ENCODE assay signal across 8 cellular contexts in the genomic region with DNA sequence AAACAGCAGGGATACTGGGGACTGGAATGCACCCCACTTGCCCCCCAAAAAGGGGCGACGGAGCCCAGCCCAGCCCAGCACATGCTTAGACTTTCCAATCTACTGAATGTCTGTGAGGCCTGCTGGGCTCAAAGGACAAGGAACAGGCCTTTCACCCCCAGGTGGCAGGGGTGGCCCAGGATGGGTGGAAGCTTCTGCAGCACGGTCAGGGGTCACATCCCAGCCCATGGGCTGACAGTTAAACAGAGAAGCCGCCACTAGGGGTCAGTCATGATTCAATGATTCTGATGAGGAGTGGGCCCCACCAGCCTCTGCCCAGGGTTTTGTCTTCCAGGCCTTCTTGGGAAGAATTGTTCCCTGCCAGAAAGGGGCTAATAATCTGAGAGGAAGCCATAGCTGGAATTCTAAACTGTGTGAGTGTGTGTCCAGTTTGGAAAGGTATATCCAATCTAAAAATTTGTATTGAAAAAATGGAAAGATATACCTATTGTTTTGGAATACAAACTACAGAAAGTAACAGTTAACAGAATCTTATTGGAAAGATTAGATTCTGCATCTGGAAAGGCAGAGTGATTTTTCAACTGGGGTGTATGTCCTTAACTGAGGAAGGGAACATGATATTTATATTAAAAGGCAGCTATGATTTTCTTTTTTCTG. TPM values are rescaled to one million over a fixed set of nuclear protein-coding genes. Genes with fewer than 3 reads are reported as not detected.
DNase-seq lines count a peak whose midpoint lies in the region; ATAC-seq and TF ChIP-seq lines count a peak whose summit lies in the region.

No MANE protein-coding gene starts in this region.

- peak in 1 of 2 experiments; percentile 44; a peak in 1 of 4 replicates for TF ChIP-seq EP300 in SK-N-SH (IDR thresholded peaks at IDR 0.05; ENCODE audit: borderline replicate concordance in 1 of 2, low read depth in 1 of 2, low read length in 1 of 2)

- POLR2A ChIA-PET in SK-N-SH (lab: Yijun Ruan, JAX): interaction anchor here (1.4 to 8.9 kb wide), 10 partner anchors 13 to 112 kb away, joined by 4 to 191 read pairs (median 10); partner anchors contain the start of genes CHRNA3 and CHRNA5

- H4K20me1 ChIP-seq in Loucy (ENCODE audit: insufficient read depth, low read length, poor library complexity, severe bottlenecking) (no peaks in the 10 kb centered on the region), SK-N-SH (ENCODE audit: insufficient read depth) (no peaks in the 10 kb centered on the region)

- H3K4me3 ChIP-seq in Loucy (ENCODE audit: low read length, poor library complexity, severe bottlenecking): no peak overlapping the region
- peak overlapping the region in 1 of 2 experiments; percentile 40; a peak in 1 of 4 replicates for H3K4me3 ChIP-seq in SK-N-SH (ENCODE audit: low read depth in 2 of 2, low read length in 1 of 2)
- H3K4me3 ChIP-seq in left lung: no peak overlapping the region

- peak overlapping the region in 4 of 5 experiments; percentile 56 to 80 (median 56) for H3K4me3 Mint-ChIP-seq in brain
- H3K4me3 Mint-ChIP-seq in stimulated activated memory B cell treated with anti-CD40 and anti-IgM and Interleukin-4, amounts not matched to agents 10 μg/mL and 1 μg/mL and 100 μg/mL, for 72 hours: no peak overlapping the region

- 67% methylated on average over 3 of the region's 4 CpGs for WGBS in SK-N-SH (ENCODE audit: low lambda C conversion rate)

- H3K4me1 ChIP-seq in Loucy (ENCODE audit: insufficient read depth, low read length, poor library complexity, severe bottlenecking) (no peaks in the 10 kb centered on the region), SK-N-SH (ENCODE audit: control insufficient read depth in 1 of 2, insufficient read depth in 2 of 2, low read depth in 1 of 2, low read length in 1 of 2) (peaks cover 0 to 50% of the 10 kb centered on the region in 2 experiments; a peak in 2 of 4 replicates), left lung (peaks cover 5 to 8% of the 10 kb centered on the region in 2 donors)

- H3K27me3 Mint-ChIP-seq in brain: peaks cover 20% of the 10 kb centered on the region
- peaks cover 47% of the 10 kb centered on the region for H3K27me3 Mint-ChIP-seq in stimulated activated memory B cell treated with anti-CD40 and anti-IgM and Interleukin-4, amounts not matched to agents 10 μg/mL and 1 μg/mL and 100 μg/mL, for 72 hours

- no peaks in the 10 kb centered on the region for H3K27me3 ChIP-seq in Loucy (ENCODE audit: insufficient read depth, low read length, poor library complexity, severe bottlenecking)
- H3K27me3 ChIP-seq in SK-N-SH (ENCODE audit: insufficient read depth): peaks cover 16% of the 10 kb centered on the region
- H3K27me3 ChIP-seq in left lung: peaks cover 0 to 22% of the 10 kb centered on the region in 2 donors

- H3K4me1 Mint-ChIP-seq in brain: peaks cover 29% of the 10 kb centered on the region
- H3K4me1 Mint-ChIP-seq in stimulated activated memory B cell treated with anti-CD40 and anti-IgM and Interleukin-4, amounts not matched to agents 10 μg/mL and 1 μg/mL and 100 μg/mL, for 72 hours: peaks cover 7% of the 10 kb centered on the region

- TF ChIP-seq RAD21 in SK-N-SH (IDR thresholded peaks at IDR 0.05; ENCODE audit: low read length): peak; percentile 92

- H3K9ac ChIP-seq in Loucy (ENCODE audit: low read depth, low read length, poor library complexity, severe bottlenecking): no peak overlapping the region
- H3K9ac ChIP-seq in SK-N-SH: no peak overlapping the region

- H2AFZ ChIP-seq in Loucy (ENCODE audit: low read length): peak overlapping the region; percentile 32; the same call in 1 of the 2 replicates
- no peak overlapping the region for H2AFZ ChIP-seq in SK-N-SH (ENCODE audit: low read depth)

- H3K9me3 Mint-ChIP-seq in brain: peaks cover 0 to 7% (median 2%) of the 10 kb centered on the region in 5 experiments
- H3K9me3 Mint-ChIP-seq in stimulated activated memory B cell treated with anti-CD40 and anti-IgM and Interleukin-4, amounts not matched to agents 10 μg/mL and 1 μg/mL and 100 μg/mL, for 72 hours: no peaks in the 10 kb centered on the region

- peaks cover 6% of the 10 kb centered on the region for H3K36me3 Mint-ChIP-seq in brain
- no peaks in the 10 kb centered on the region for H3K36me3 Mint-ChIP-seq in stimulated activated memory B cell treated with anti-CD40 and anti-IgM and Interleukin-4, amounts not matched to agents 10 μg/mL and 1 μg/mL and 100 μg/mL, for 72 hours

- TF ChIP-seq CTCF in Loucy (conservative IDR thresholded peaks at IDR 0.05; ENCODE audit: low read length) (peak; percentile 82), SK-N-SH (IDR thresholded peaks at IDR 0.05) (peak; percentile 78), brain (conservative IDR thresholded peaks at IDR 0.05) (peak; percentile 85 to 87), left lung (IDR thresholded peaks at IDR 0.05) (peak; percentile 53 to 54)

- H3K27ac ChIP-seq in SK-N-SH (ENCODE audit: low read depth in 2 of 2, low read length in 1 of 2): peak overlapping the region in 1 of 2 experiments; percentile 98; a peak in 2 of 4 replicates
- no peak overlapping the region for H3K27ac ChIP-seq in left lung

- no peaks in the 10 kb centered on the region for H3K9me2 ChIP-seq in Loucy (replicated peaks; ENCODE audit: low read depth, low read length)
- H3K9me2 ChIP-seq in SK-N-SH: no peaks in the 10 kb centered on the region

- H3K27ac Mint-ChIP-seq in brain: peak overlapping the region in 4 of 5 experiments; percentile 71 to 90 (median 76)
- no peak overlapping the region for H3K27ac Mint-ChIP-seq in stimulated activated memory B cell treated with anti-CD40 and anti-IgM and Interleukin-4, amounts not matched to agents 10 μg/mL and 1 μg/mL and 100 μg/mL, for 72 hours

- no peaks in the 10 kb centered on the region for H3K79me2 ChIP-seq in Loucy (ENCODE audit: insufficient read depth, low read length)
- no peaks in the 10 kb centered on the region for H3K79me2 ChIP-seq in SK-N-SH (ENCODE audit: insufficient read depth)

- CTCF ChIA-PET in SK-N-SH (lab: Yijun Ruan, JAX): interaction anchor here (0.7 to 8.5 kb wide), 37 partner anchors 10 to 331 kb away, joined by 3 to 157 read pairs (median 7); partner anchors contain the start of genes ADAMTS7, CHRNA3 and CHRNA5

- intact Hi-C loops in left lung (cut with DNase I): loop anchor here in 1 of 2 donors (5.0 kb wide), 1 partner anchor 69 kb away; no protein-coding TSS in a partner anchor

- H3K4me2 ChIP-seq in Loucy (ENCODE audit: low read depth, low read length, poor library complexity, severe bottlenecking): no peak overlapping the region
- no peak overlapping the region for H3K4me2 ChIP-seq in SK-N-SH

- H3K9me3 ChIP-seq in Loucy (ENCODE audit: insufficient read depth, low read depth, low read length) (no peaks in the 10 kb centered on the region), SK-N-SH (no peaks in the 10 kb centered on the region), left lung (peaks cover 0 to 3% of the 10 kb centered on the region in 2 donors)

- DNase-seq in GM03348 (ENCODE audit: low spot score) (peak; percentile 68), SK-N-SH (peak; percentile 90), left lung (no peak)

- H3F3A ChIP-seq in Loucy (ENCODE audit: low read depth) (no peaks in the 10 kb centered on the region), SK-N-SH (replicated peaks; ENCODE audit: insufficient read depth) (no peaks in the 10 kb centered on the region)

- ATAC-seq in left lung (peak; percentile 61), HG03097 (IDR thresholded peaks at IDR 0.05; ENCODE audit: low FRiP score, unreplicated experiment) (no peak), HG03025 (IDR thresholded peaks at IDR 0.05; ENCODE audit: low FRiP score, unreplicated experiment) (no peak)
- ATAC-seq in stimulated activated memory B cell treated with anti-CD40 and anti-IgM and Interleukin-4, amounts not matched to agents 10 μg/mL and 1 μg/mL and 100 μg/mL, for 72 hours: peak; percentile 68

- no peaks in the 10 kb centered on the region for H3K36me3 ChIP-seq in Loucy (ENCODE audit: insufficient read depth, low read length)
- no peaks in the 10 kb centered on the region for H3K36me3 ChIP-seq in SK-N-SH (replicated peaks in 1 of 2; ENCODE audit: control insufficient read depth in 1 of 2, insufficient read depth in 2 of 2, low read length in 1 of 2)
- H3K36me3 ChIP-seq in left lung: no peaks in the 10 kb centered on the region

TF ChIP-seq in SK-N-SH, 30 proteins besides CTCF, POLR2A, EP300 and RAD21 (continues in another document):
- no peak for TF ChIP-seq SIN3A (IDR thresholded peaks at IDR 0.05; ENCODE audit: borderline replicate concordance, low read depth, low read length)
- TF ChIP-seq FOXM1 (IDR thresholded peaks at IDR 0.05; ENCODE audit: low read depth): no peak
- no peak for TF ChIP-seq ELF1 (IDR thresholded peaks at IDR 0.05)
- no peak for TF ChIP-seq FOSL2 (IDR thresholded peaks at IDR 0.05; ENCODE audit: borderline replicate concordance, low read depth)
- TF ChIP-seq RCOR1 (IDR thresholded peaks at IDR 0.05; ENCODE audit: low read length): no peak
- no peak for TF ChIP-seq MEF2A (IDR thresholded peaks at IDR 0.05; ENCODE audit: borderline replicate concordance, low read depth)
- TF ChIP-seq TAF1 (IDR thresholded peaks at IDR 0.05; ENCODE audit: borderline replicate concordance, low read depth, low read length): no peak
- TF ChIP-seq, protein P1, sequence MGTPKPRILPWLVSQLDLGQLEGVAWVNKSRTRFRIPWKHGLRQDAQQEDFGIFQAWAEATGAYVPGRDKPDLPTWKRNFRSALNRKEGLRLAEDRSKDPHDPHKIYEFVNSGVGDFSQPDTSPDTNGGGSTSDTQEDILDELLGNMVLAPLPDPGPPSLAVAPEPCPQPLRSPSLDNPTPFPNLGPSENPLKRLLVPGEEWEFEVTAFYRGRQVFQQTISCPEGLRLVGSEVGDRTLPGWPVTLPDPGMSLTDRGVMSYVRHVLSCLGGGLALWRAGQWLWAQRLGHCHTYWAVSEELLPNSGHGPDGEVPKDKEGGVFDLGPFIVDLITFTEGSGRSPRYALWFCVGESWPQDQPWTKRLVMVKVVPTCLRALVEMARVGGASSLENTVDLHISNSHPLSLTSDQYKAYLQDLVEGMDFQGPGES (IDR thresholded peaks at IDR 0.05; ENCODE audit: low read depth, low read length): no peak

RNA-seq across cellular contexts. Expression of gene CHRNB4, which starts 2.2 kb away (rescaled TPM):
- polyA plus RNA-seq in SK-N-SH (2012; rRNA removed): 0.30 and 0.55 TPM in 2 replicates
- polyA plus RNA-seq in SK-N-SH (2012; cell fraction: cytosol; rRNA removed): 0.37 and 0.84 TPM in 2 replicates
- 0.51 and 0.65 TPM in 2 replicates for polyA plus RNA-seq in SK-N-SH (2012; cell fraction: nucleus; rRNA removed)
- 1.5 TPM for polyA plus RNA-seq in brain (ENCODE audit: insufficient read depth, low read depth, low replicate concordance)
- not detected for total RNA-seq in left lung

RNA-seq across cellular contexts. Expression of gene CHRNA3, which starts 18.0 kb away (rescaled TPM):
- polyA plus RNA-seq in SK-N-SH (2012; rRNA removed) (2.3 and 6.3 TPM in 2 replicates), brain (ENCODE audit: insufficient read depth, low read depth, low replicate concordance) (25.3 TPM)
- polyA plus RNA-seq in SK-N-SH (2012; cell fraction: cytosol; rRNA removed): 3.7 and 6.1 TPM in 2 replicates
- polyA plus RNA-seq in SK-N-SH (2012; cell fraction: nucleus; rRNA removed): 6.8 and 9.9 TPM in 2 replicates
- total RNA-seq in left lung: under 1 TPM in 1 of 2 donors, not detected in 1; 0.10 TPM

Comparison
In these comparisons a context has a peak if more than half of its experiments do, and no peak if none do; other contexts are left out.
1. DNase-seq: peak in GM03348 (single experiment) and SK-N-SH (single experiment); none in left lung (0 of 2).
2. ATAC-seq: peak in left lung (single experiment) and stimulated activated memory B cell treated with anti-CD40 and anti-IgM and Interleukin-4, amounts not matched to agents 10 μg/mL and 1 μg/mL and 100 μg/mL, for 72 hours (single experiment); none in HG03097 (single experiment) and HG03025 (single experiment).
3. Peak in every context shown above with its lines, with median percentiles within 50 percentile points of each other: CTCF ChIP-seq.